11 cellular contexts compared by ENCODE assay signal in the genomic region with DNA sequence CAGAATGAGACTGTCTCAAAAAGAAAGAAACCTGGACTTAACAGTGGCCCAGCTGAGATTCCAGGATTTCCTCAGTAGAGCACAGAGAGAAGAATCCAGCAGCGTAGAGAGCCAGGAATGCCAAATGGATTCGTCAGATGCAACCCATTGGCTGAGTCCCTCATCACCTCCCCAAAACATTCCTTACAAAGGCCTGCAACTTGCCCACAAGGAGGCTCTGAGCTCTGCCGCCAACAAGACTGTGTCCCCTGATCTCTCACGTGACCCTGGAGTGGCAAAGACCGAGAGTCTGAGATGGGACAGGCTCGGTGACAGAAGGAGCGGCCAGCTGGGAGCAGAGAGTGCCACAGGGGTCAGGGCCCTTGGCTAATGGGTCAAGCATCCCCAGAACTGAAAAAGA. TPM values are rescaled to one million over a fixed set of nuclear protein-coding genes. Genes with fewer than 3 reads are reported as not detected.
DNase-seq lines count a peak whose midpoint lies in the region; ATAC-seq, FAIRE-seq and TF ChIP-seq lines count a peak whose summit lies in the region.
"Had no signal": no experiment of that assay in that cellular context is flagged by ENCODE, and none has a peak within 500 bp of the region (broad histone marks: within the 10 kb centered on the region; RNA-seq: fewer than 3 reads in every experiment).

No MANE protein-coding gene starts in this region.

- intact Hi-C loops in HepG2 (cut with micrococcal nuclease; ENCODE audit: unreplicated experiment) (loop anchor here (1.0 kb wide), 1 partner anchor 118 kb away; no protein-coding TSS in a partner anchor), right lobe of liver (cut with DNase I) (loop anchor here (5.0 kb wide), 2 partner anchors 557 to 562 kb away; no protein-coding TSS in a partner anchor), mammary epithelial cell (cut with micrococcal nuclease) (no loop called here), left lung (cut with DNase I) (loop anchor here in 1 of 2 donors (5.0 kb wide), 2 partner anchors 118 to 557 kb away; no protein-coding TSS in a partner anchor), aorta (cut with DNase I) (loop anchor here (5.0 to 10.0 kb wide), 3 partner anchors 117 to 557 kb away; no protein-coding TSS in a partner anchor)

- TF ChIP-seq CTCF in HepG2 (CRISPR knock-in tag; IDR thresholded peaks at IDR 0.05) (peak; percentile 16), right lobe of liver (IDR thresholded peaks at IDR 0.05) (peak in 1 of 4 donors; percentile 6), mammary epithelial cell (conservative IDR thresholded peaks at IDR 0.05 in 1 of 2, IDR thresholded peaks at IDR 0.05 in 1 of 2; ENCODE audit: extremely low read depth in 1 of 2, insufficient read depth in 1 of 2, low read depth in 1 of 2, low read length in 2 of 2) (no peak), left lung (IDR thresholded peaks at IDR 0.05) (no peak), GM13977 (IDR thresholded peaks at IDR 0.05; ENCODE audit: extremely low read depth, insufficient read depth, missing control alignments) (no peak)

- POLR2A ChIA-PET in HepG2 (lab: Yijun Ruan, JAX), result interaction anchor here (1.2 to 1.7 kb wide), 2 partner anchors 17 to 530 kb away, joined by 3 to 4 read pairs; no protein-coding TSS in a partner anchor

- no peaks in the 10 kb centered on the region for H3K79me2 ChIP-seq in HepG2 (ENCODE audit: insufficient read depth, low read length)
- H3K79me2 ChIP-seq in mammary epithelial cell (ENCODE audit: insufficient read depth, low read length), result no peaks in the 10 kb centered on the region

- TF ChIP-seq RAD21 in HepG2 (CRISPR knock-in tag; IDR thresholded peaks at IDR 0.05), result no peak

- H3K4me2 ChIP-seq in HepG2 (ENCODE audit: low read depth, low read length), result 0 out of 2 replicates have a peak overlapping the region, but pooled peaks have one; percentile 32
- no peak overlapping the region for H3K4me2 ChIP-seq in mammary epithelial cell (ENCODE audit: insufficient read depth, low read depth, low read length)

- TF ChIP-seq POLR2A in HepG2 (IDR thresholded peaks at IDR 0.05; ENCODE audit: insufficient read depth in 1 of 2, low read depth in 2 of 2, low read length in 2 of 2) (no peak), right lobe of liver (IDR thresholded peaks at IDR 0.05) (no peak)

- WGBS in HepG2 (ENCODE audit: low lambda C conversion rate), result 3% methylated on average over 7 of the region's 7 CpGs
- 55% methylated on average over 7 of the region's 7 CpGs for WGBS in right lobe of liver (ENCODE audit: insufficient coverage, low coverage, low lambda C conversion rate, missing lambda C conversion rate)
- WGBS in mammary epithelial cell (ENCODE audit: low coverage, missing lambda C conversion rate), result 86% methylated on average over 7 of the region's 7 CpGs
- 42 to 48% methylated on average over 7 of the region's 7 CpGs for WGBS in aorta, 2 donors

- H3K4me3 ChIP-seq in HepG2 (replicated peaks in 1 of 3; ENCODE audit: insufficient read depth in 1 of 3, low read depth in 2 of 3, low read length in 3 of 3), result no peak overlapping the region
- H3K4me3 ChIP-seq in right lobe of liver, result no peak overlapping the region
- no peak overlapping the region for H3K4me3 ChIP-seq in mammary epithelial cell (replicated peaks in 1 of 3; ENCODE audit: insufficient read depth in 1 of 3, low read depth in 2 of 3, low read length in 3 of 3)
- H3K4me3 ChIP-seq in left lung, result no peak overlapping the region
- H3K4me3 ChIP-seq in aorta (ENCODE audit: low read length in 2 of 2), result no peak overlapping the region

- dilution Hi-C loops in mammary epithelial cell (cut with HindIII; ENCODE audit: low sequenced_read_pairs), result no loop called here

- H3K9me3 ChIP-seq in HepG2 (ENCODE audit: low read length) (no peaks in the 10 kb centered on the region), right lobe of liver (no peaks in the 10 kb centered on the region), mammary epithelial cell (replicated peaks; ENCODE audit: insufficient read depth, low read length) (no peaks in the 10 kb centered on the region), left lung (no peaks in the 10 kb centered on the region), aorta (ENCODE audit: control insufficient read depth, low read length) (no peaks in the 10 kb centered on the region)

- H3K36me3 ChIP-seq in HepG2 (replicated peaks in 1 of 2; ENCODE audit: control insufficient read depth in 1 of 2, insufficient read depth in 2 of 2, low read length in 2 of 2) (no peaks in the 10 kb centered on the region), right lobe of liver (no peaks in the 10 kb centered on the region), mammary epithelial cell (ENCODE audit: insufficient read depth, low read length) (no peaks in the 10 kb centered on the region), left lung (no peaks in the 10 kb centered on the region), aorta (ENCODE audit: control insufficient read depth in 1 of 2, insufficient read depth in 2 of 2, low read length in 1 of 2) (no peaks in the 10 kb centered on the region)

- DNase-seq in HepG2 (ENCODE audit: low spot score) (peak; percentile 68), right lobe of liver (no peak), mammary epithelial cell (peak; percentile 25), left lung (no peak), aorta (no peak), NCI-H446 treated with DMSO at 0.1 percent for 48 hours (lab: John Stamatoyannopoulos, UW) (no peak), GM13977 (ENCODE audit: low spot score) (no peak)
- DNase-seq in effector CD4-positive, alpha-beta T cell, result no peak
- DNase-seq: MM.1S, naive B cell had no signal

- CTCF ChIA-PET in HepG2 (lab: Yijun Ruan, JAX; ENCODE audit: low intra/inter-chr PET ratio, low total read pairs), result interaction anchor here (1.2 kb wide), 1 partner anchor 117 kb away, joined by 4 read pairs; no protein-coding TSS in a partner anchor
- CTCF ChIA-PET in mammary epithelial cell (lab: Charles Lee; ENCODE audit: low non-redundant PET), result interaction anchor here (0.7 kb wide), 1 partner anchor 210 kb away, joined by 4 read pairs; no protein-coding TSS in a partner anchor

- TF ChIP-seq EP300 in HepG2 (IDR thresholded peaks at IDR 0.05; ENCODE audit: low read depth in 2 of 2, low read length in 2 of 2) (no peak), HepG2 (CRISPR knock-in tag; IDR thresholded peaks at IDR 0.05; ENCODE audit: borderline replicate concordance) (no peak)

- peaks cover 8 to 71% of the 10 kb centered on the region in 2 experiments; a peak in 4 of 5 replicates for H3K27me3 ChIP-seq in HepG2 (ENCODE audit: control insufficient read depth in 1 of 2, insufficient read depth in 2 of 2, low read length in 2 of 2)
- H3K27me3 ChIP-seq in right lobe of liver, result no peaks in the 10 kb centered on the region
- no peaks in the 10 kb centered on the region for H3K27me3 ChIP-seq in mammary epithelial cell (ENCODE audit: insufficient read depth, low read length)
- peaks cover 0 to 20% of the 10 kb centered on the region in 2 donors for H3K27me3 ChIP-seq in left lung
- no peaks in the 10 kb centered on the region for H3K27me3 ChIP-seq in aorta (ENCODE audit: control insufficient read depth in 1 of 2, insufficient read depth in 2 of 2, low read length in 1 of 2)

- in situ Hi-C loops in HepG2 (cut with HindIII; ENCODE audit: extremely low pct_ligation_motif_present, low pct_unique_long_range_greater_than_20kb) (loop anchor here (5.0 kb wide), 2 partner anchors 113 to 557 kb away; no protein-coding TSS in a partner anchor), mammary epithelial cell (cut with MboI; ENCODE audit: low sequenced_read_pairs in 2 of 2) (loop anchor here in 1 of 2 donors (25.0 kb wide), 1 partner anchor 572 kb away; a partner anchor contains a TSS), GM13977 (cut with MboI; ENCODE audit: low pct_unique_long_range_greater_than_20kb, low sequenced_read_pairs, unreplicated experiment) (no loop called here)

- H3K4me1 ChIP-seq in HepG2 (ENCODE audit: insufficient read depth, low read length) (peaks cover 53% of the 10 kb centered on the region), right lobe of liver (peaks cover 0 to 7% (median 5%) of the 10 kb centered on the region in 4 donors), mammary epithelial cell (ENCODE audit: insufficient read depth, low read length) (peaks cover 9% of the 10 kb centered on the region), left lung (peaks cover 11 to 30% of the 10 kb centered on the region in 2 donors), aorta (ENCODE audit: control insufficient read depth in 1 of 2, insufficient read depth in 2 of 2, low read length in 2 of 2) (no peaks in the 10 kb centered on the region)

- H3K27ac ChIP-seq in HepG2 (ENCODE audit: extremely low read length, insufficient read depth, low read length) (no peak overlapping the region), right lobe of liver (no peak overlapping the region), mammary epithelial cell (ENCODE audit: insufficient read depth, low read depth, low read length) (no peak overlapping the region), left lung (no peak overlapping the region), aorta (ENCODE audit: low read depth in 1 of 2, low read length in 2 of 2) (no peak overlapping the region)
- H3K27ac ChIP-seq: C4-2B had no signal

- no peak overlapping the region for H2AFZ ChIP-seq in HepG2 (ENCODE audit: low read length)
- H2AFZ ChIP-seq in mammary epithelial cell (ENCODE audit: low read depth, low read length), result no peak overlapping the region

- H3K9ac ChIP-seq in HepG2 (ENCODE audit: insufficient read depth, low read depth, low read length) (no peak overlapping the region), mammary epithelial cell (ENCODE audit: insufficient read depth, low read length) (no peak overlapping the region)

- BruUV-seq in HepG2 (replicated peaks; lab: Mats Ljungman, UMichigan), result no TSS peak
- no TSS peak for BruUV-seq in mammary epithelial cell (replicated peaks; lab: Mats Ljungman, UMichigan)

- ATAC-seq in HepG2 (peak; percentile 2; the same call in 2 of the 3 replicates), right lobe of liver (no peak), left lung (peak; percentile 29), aorta (ENCODE audit: low FRiP score) (peak; percentile 55)

- H4K20me1 ChIP-seq in HepG2 (ENCODE audit: insufficient read depth, low read length) (no peaks in the 10 kb centered on the region), mammary epithelial cell (ENCODE audit: insufficient read depth, low read length) (no peaks in the 10 kb centered on the region)

- FAIRE-seq in HepG2 (lab: Jason Lieb, UNC), result peak; percentile 51

RNA-seq across cellular contexts. Expression of a gene that starts 6.9 kb away (rescaled TPM):
- total RNA-seq in HepG2 (2016; rRNA removed; fragmentation: Illumina TruSeq; extraction: Trizol), result 24.2 and 24.6 TPM in 2 replicates
- 5.9 and 6.6 TPM in 2 replicates for total RNA-seq in HepG2 (2016; cell fraction: cytosol; rRNA removed; fragmentation: Illumina TruSeq; extraction: Trizol; ENCODE audit: low read depth)
- 24.5 and 25.5 TPM in 2 replicates for total RNA-seq in HepG2 (2016; cell fraction: insoluble cytoplasmic fraction; rRNA removed; fragmentation: Illumina TruSeq; extraction: Trizol)
- total RNA-seq in HepG2 (2016; cell fraction: membrane; rRNA removed; fragmentation: Illumina TruSeq; extraction: Trizol), result 14.7 and 15.5 TPM in 2 replicates
- total RNA-seq in HepG2 (2016; cell fraction: nucleus; rRNA removed; fragmentation: Illumina TruSeq; extraction: Trizol), result 12.8 and 13.9 TPM in 2 replicates
- 11.1 and 17.7 TPM in 2 replicates for polyA plus RNA-seq in HepG2 (2011; rRNA removed)
- 14.2 and 21.6 TPM in 2 replicates for polyA plus RNA-seq in HepG2 (2011; cell fraction: cytosol; rRNA removed)
- 31.7 and 32.3 TPM in 2 replicates for polyA plus RNA-seq in HepG2 (2011; cell fraction: nucleus; rRNA removed)
- polyA plus RNA-seq in HepG2 (2012), result 10.1 and 14.6 TPM in 2 replicates
- polyA plus RNA-seq in HepG2 (2016; cell fraction: cytosol; fragmentation: Illumina TruSeq; extraction: Trizol; ENCODE audit: low read depth), result 8.4 and 9.7 TPM in 2 replicates
- polyA plus RNA-seq in HepG2 (2016; cell fraction: insoluble cytoplasmic fraction; fragmentation: Illumina TruSeq; extraction: Trizol; ENCODE audit: low read depth), result 42.4 and 45.1 TPM in 2 replicates
- 14.8 and 17.6 TPM in 2 replicates for polyA plus RNA-seq in HepG2 (2016; cell fraction: membrane; fragmentation: Illumina TruSeq; extraction: Trizol; ENCODE audit: low read depth)
- 34.7 and 37.8 TPM in 2 replicates for polyA plus RNA-seq in HepG2 (2016; cell fraction: nucleus; fragmentation: Illumina TruSeq; extraction: Trizol; ENCODE audit: insufficient read depth, low read depth)
- polyA minus RNA-seq in HepG2 (2011; rRNA and poly(A)+ RNA removed; ENCODE audit: low replicate concordance), result 6.7 and 18.8 TPM in 2 replicates
- polyA minus RNA-seq in HepG2 (2011; cell fraction: cytosol; rRNA and poly(A)+ RNA removed), result 8.2 and 11.1 TPM in 2 replicates
- polyA minus RNA-seq in HepG2 (2011; cell fraction: nucleus; rRNA and poly(A)+ RNA removed), result 20.0 and 22.4 TPM in 2 replicates
- total RNA-seq in right lobe of liver, result 10 to 100 TPM; 13.4 to 27.8 (median 15.6) TPM
- total RNA-seq in mammary epithelial cell, result 10 to 100 TPM; 12.0 to 28.1 TPM
- 22.9 TPM for polyA plus RNA-seq in mammary epithelial cell
- 33.4 TPM for polyA minus RNA-seq in mammary epithelial cell
- 10 to 100 TPM; 28.2 to 32.7 TPM for total RNA-seq in left lung
- 10 to 100 TPM; 22.9 to 30.9 TPM for total RNA-seq in aorta
- 10 to 100 TPM; 15.9 to 30.8 TPM for polyA plus RNA-seq in aorta

RNA-seq across cellular contexts. Expression of a gene that starts 50.2 kb away (rescaled TPM):
- total RNA-seq in HepG2 (2016; rRNA removed; fragmentation: Illumina TruSeq; extraction: Trizol) (16.3 and 22.5 TPM in 2 replicates), right lobe of liver (100 to 1,000 TPM in 1 of 6 experiments, 10 to 100 TPM in 5; 46.6 to 139 (median 63.3) TPM), mammary epithelial cell (100 to 1,000 TPM in 1 of 2 donors, 10 to 100 TPM in 1; 30.8 to 114 TPM), left lung (100 to 1,000 TPM in 1 of 2 donors, 10 to 100 TPM in 1; 76.3 to 135 TPM), aorta (10 to 100 TPM; 19.2 to 23.7 TPM)
- 8.5 and 9.9 TPM in 2 replicates for total RNA-seq in HepG2 (2016; cell fraction: cytosol; rRNA removed; fragmentation: Illumina TruSeq; extraction: Trizol; ENCODE audit: low read depth)
- total RNA-seq in HepG2 (2016; cell fraction: insoluble cytoplasmic fraction; rRNA removed; fragmentation: Illumina TruSeq; extraction: Trizol), result 15.1 and 19.9 TPM in 2 replicates
- total RNA-seq in HepG2 (2016; cell fraction: membrane; rRNA removed; fragmentation: Illumina TruSeq; extraction: Trizol), result 11.6 and 11.8 TPM in 2 replicates
- total RNA-seq in HepG2 (2016; cell fraction: nucleus; rRNA removed; fragmentation: Illumina TruSeq; extraction: Trizol), result 15.9 and 21.1 TPM in 2 replicates
- polyA plus RNA-seq in HepG2 (2011; rRNA removed) (24.0 and 29.8 TPM in 2 replicates), mammary epithelial cell (40.7 TPM), aorta (1 to 10 TPM; 1.7 to 9.5 TPM)
- 14.8 and 22.5 TPM in 2 replicates for polyA plus RNA-seq in HepG2 (2011; cell fraction: cytosol; rRNA removed)
- 101 and 122 TPM in 2 replicates for polyA plus RNA-seq in HepG2 (2011; cell fraction: nucleus; rRNA removed)
- polyA plus RNA-seq in HepG2 (2012), result 34.4 and 34.9 TPM in 2 replicates
- polyA plus RNA-seq in HepG2 (2016; cell fraction: cytosol; fragmentation: Illumina TruSeq; extraction: Trizol; ENCODE audit: low read depth), result 3.9 and 4.4 TPM in 2 replicates
- 14.7 and 22.4 TPM in 2 replicates for polyA plus RNA-seq in HepG2 (2016; cell fraction: insoluble cytoplasmic fraction; fragmentation: Illumina TruSeq; extraction: Trizol; ENCODE audit: low read depth)
- 6.8 and 8.2 TPM in 2 replicates for polyA plus RNA-seq in HepG2 (2016; cell fraction: membrane; fragmentation: Illumina TruSeq; extraction: Trizol; ENCODE audit: low read depth)
- polyA plus RNA-seq in HepG2 (2016; cell fraction: nucleus; fragmentation: Illumina TruSeq; extraction: Trizol; ENCODE audit: insufficient read depth, low read depth), result 38.9 and 40.0 TPM in 2 replicates
- 6.9 and 34.6 TPM in 2 replicates for polyA minus RNA-seq in HepG2 (2011; rRNA and poly(A)+ RNA removed; ENCODE audit: low replicate concordance)
- polyA minus RNA-seq in HepG2 (2011; cell fraction: cytosol; rRNA and poly(A)+ RNA removed), result 19.5 and 20.5 TPM in 2 replicates
- 51.2 and 56.7 TPM in 2 replicates for polyA minus RNA-seq in HepG2 (2011; cell fraction: nucleus; rRNA and poly(A)+ RNA removed)
- polyA minus RNA-seq in mammary epithelial cell, result 24.5 TPM

Comparison
In these comparisons a context has a peak if more than half of its experiments do, and no peak if none do; other contexts are left out.
1. ATAC-seq: peak in HepG2 (single experiment), left lung (single experiment) and aorta (single experiment); none in right lobe of liver (0 of 4).
2. DNase-seq: peak in HepG2 (single experiment) and mammary epithelial cell (single experiment); none in right lobe of liver (0 of 3), left lung (0 of 2), aorta (0 of 2), NCI-H446 treated with DMSO at 0.1 percent for 48 hours (single experiment), effector CD4-positive, alpha-beta T cell (single experiment) and GM13977 (single experiment).